ENCODE assay signal across 16 cellular contexts in genomic region chr17:75530837-75531723, GRCh38. TPM values are rescaled to one million over a fixed set of nuclear protein-coding genes. Genes with fewer than 3 reads are reported as not detected.
DNase-seq lines count a peak whose midpoint lies in the region; ATAC-seq, FAIRE-seq and TF ChIP-seq lines count a peak whose summit lies in the region.
"Had no signal": no experiment of that assay in that cellular context is flagged by ENCODE, and none has a peak within 500 bp of the region (broad histone marks: within the 10 kb centered on the region; RNA-seq: fewer than 3 reads in every experiment).

No MANE protein-coding gene starts in this region.

- H3K9me3 Mint-ChIP-seq in endodermal cell = no peaks in the 10 kb centered on the region
- H3K9me3 Mint-ChIP-seq: activated CD8-positive, alpha-beta T cell treated with anti-CD3 and anti-CD28 coated beads for 36 hours; activated naive CD4-positive, alpha-beta T cell treated with anti-CD3 and anti-CD28 coated beads, Interleukin-2, amount 50 U/mL, for 24 hours; neural progenitor cell had no signal

- TF ChIP-seq POLR2A in transverse colon (IDR thresholded peaks at IDR 0.05) = no peak

- ATAC-seq in mucosa of descending colon = peak; percentile 17
- ATAC-seq in GM19023 (IDR thresholded peaks at IDR 0.05; ENCODE audit: unreplicated experiment) = no peak
- ATAC-seq: activated CD8-positive, alpha-beta T cell treated with anti-CD3 and anti-CD28 coated beads for 36 hours had no signal

- TF ChIP-seq CTCF in endodermal cell (conservative IDR thresholded peaks at IDR 0.05) (no peak), mucosa of descending colon (IDR thresholded peaks at IDR 0.05) (no peak), transverse colon (IDR thresholded peaks at IDR 0.05) (no peak)

- in situ Hi-C loops in transverse colon (cut with MboI; ENCODE audit: low pct_ligation_motif_present in 1 of 4, low pct_unique_long_range_greater_than_20kb in 1 of 4, low sequenced_read_pairs in 3 of 4) = no loop called here

- H3K27ac ChIP-seq in endodermal cell (ENCODE audit: low read depth, low read length) (no peak overlapping the region), transverse colon (peak overlapping the region; percentile 77 to 87 (median 82))
- H3K27ac ChIP-seq: neural progenitor cell had no signal

- H3K4me3 Mint-ChIP-seq in endodermal cell = no peak overlapping the region
- H3K4me3 Mint-ChIP-seq: activated CD8-positive, alpha-beta T cell treated with anti-CD3 and anti-CD28 coated beads for 36 hours; activated naive CD4-positive, alpha-beta T cell treated with anti-CD3 and anti-CD28 coated beads, Interleukin-2, amount 50 U/mL, for 24 hours; neural progenitor cell had no signal

- peaks cover 28% of the 10 kb centered on the region for H3K36me3 Mint-ChIP-seq in endodermal cell (ENCODE audit: low read depth)
- H3K36me3 Mint-ChIP-seq: activated naive CD4-positive, alpha-beta T cell treated with anti-CD3 and anti-CD28 coated beads, Interleukin-2, amount 50 U/mL, for 24 hours; neural progenitor cell had no signal

- H3K27me3 Mint-ChIP-seq in endodermal cell (ENCODE audit: insufficient read depth) = no peaks in the 10 kb centered on the region
- H3K27me3 Mint-ChIP-seq: activated naive CD4-positive, alpha-beta T cell treated with anti-CD3 and anti-CD28 coated beads, Interleukin-2, amount 50 U/mL, for 24 hours had no signal

- H3K27me3 ChIP-seq in endodermal cell (ENCODE audit: control insufficient read depth, insufficient read depth, low read length, poor library complexity, severe bottlenecking) = peaks cover 8% of the 10 kb centered on the region
- H3K27me3 ChIP-seq in transverse colon = no peaks in the 10 kb centered on the region
- H3K27me3 ChIP-seq: neural progenitor cell had no signal

- H3K4me3 ChIP-seq in endodermal cell (ENCODE audit: low read length) (no peak overlapping the region), mucosa of descending colon (no peak overlapping the region), transverse colon (no peak overlapping the region)
- H3K4me3 ChIP-seq: neural progenitor cell had no signal

- peaks cover 3% of the 10 kb centered on the region for H3K4me1 ChIP-seq in endodermal cell (ENCODE audit: control insufficient read depth, insufficient read depth, low read length)
- H3K4me1 ChIP-seq in mucosa of descending colon (ENCODE audit: low read depth) = peaks cover 50% of the 10 kb centered on the region
- H3K4me1 ChIP-seq in transverse colon = peaks cover 17 to 74% (median 57%) of the 10 kb centered on the region in 4 donors

- FAIRE-seq in GM19239 (lab: Jason Lieb, UNC) = no peak
- FAIRE-seq: islet of Langerhans had no signal

- WGBS in endodermal cell (ENCODE audit: insufficient coverage in 1 of 2, insufficient read length in 1 of 2), 2 experiments = 89 to 91% methylated on average over 17 to 19 of the region's 19 CpGs
- 70 to 90% methylated on average over 5 to 19 of the region's 19 CpGs for WGBS in transverse colon (ENCODE audit: low coverage in 1 of 2), 2 donors

- peaks cover 5% of the 10 kb centered on the region for H3K36me3 ChIP-seq in endodermal cell (ENCODE audit: control insufficient read depth, insufficient read depth, low read length)
- H3K36me3 ChIP-seq in mucosa of descending colon (ENCODE audit: low read depth) = no peaks in the 10 kb centered on the region
- peaks cover 0 to 6% (median 3%) of the 10 kb centered on the region in 4 donors for H3K36me3 ChIP-seq in transverse colon
- H3K36me3 ChIP-seq: neural progenitor cell had no signal

- intact Hi-C loops in mucosa of descending colon (cut with DNase I, micrococcal nuclease) = no loop called here
- intact Hi-C loops in transverse colon (cut with DNase I; ENCODE audit: low total_unique reads) = no loop called here

- no peak overlapping the region for H3K9ac ChIP-seq in endodermal cell (ENCODE audit: extremely low read depth, low read length, poor library complexity, severe bottlenecking)
- H3K9ac ChIP-seq: neural progenitor cell had no signal

- TF ChIP-seq EP300 in Ishikawa (IDR thresholded peaks at IDR 0.05; ENCODE audit: borderline replicate concordance) (no peak), transverse colon (IDR thresholded peaks at IDR 0.05; ENCODE audit: low read depth) (no peak)

- no peak overlapping the region for H3K27ac Mint-ChIP-seq in endodermal cell
- H3K27ac Mint-ChIP-seq: activated CD8-positive, alpha-beta T cell treated with anti-CD3 and anti-CD28 coated beads for 36 hours; activated naive CD4-positive, alpha-beta T cell treated with anti-CD3 and anti-CD28 coated beads, Interleukin-2, amount 50 U/mL, for 24 hours; neural progenitor cell had no signal

- H3K9me3 ChIP-seq in endodermal cell (ENCODE audit: control insufficient read depth, low read length) (no peaks in the 10 kb centered on the region), mucosa of descending colon (no peaks in the 10 kb centered on the region), transverse colon (no peaks in the 10 kb centered on the region)

- DNase-seq in endodermal cell (peak; percentile 46), mucosa of descending colon (no peak), transverse colon (no peak), GM19239 (ENCODE audit: insufficient read length, low spot score) (no peak)
- no peak for DNase-seq in stimulated activated CD4-positive, alpha-beta T cell treated with anti-CD3 and anti-CD28 coated beads, Interleukin-2, amount 100 ng/mL, for 48 hours
- DNase-seq: activated CD8-positive, alpha-beta T cell treated with anti-CD3 and anti-CD28 coated beads for 36 hours; activated T-cell treated with anti-CD3 and anti-CD28 coated beads, Interleukin-2, amount 50 U/mL, for 48 hours; Karpas-422; NCI-H1105; T-helper 2 cell had no signal

- no peak for TF ChIP-seq RAD21 in Ishikawa (IDR thresholded peaks at IDR 0.05; ENCODE audit: low read depth)

- peaks cover 28% of the 10 kb centered on the region for H3K4me1 Mint-ChIP-seq in endodermal cell

TF ChIP-seq in Ishikawa, 13 proteins besides CTCF, POLR2A, EP300 and RAD21:
- TF ChIP-seq TEAD4 (IDR thresholded peaks at IDR 0.05) = peak; percentile 24; the same call in 1 of the 2 replicates
- no peak for TF ChIP-seq USF1 (IDR thresholded peaks at IDR 0.05)
- TF ChIP-seq YY1 (IDR thresholded peaks at IDR 0.05; ENCODE audit: low read depth) = 0 out of 2 replicates have a peak, but pooled peaks have one; percentile 4
- TF ChIP-seq CEBPB (IDR thresholded peaks at IDR 0.05) = no peak
- TF ChIP-seq TCF12 (IDR thresholded peaks at IDR 0.05; ENCODE audit: low read depth) = no peak

RNA-seq across cellular contexts. Expression of gene LLGL2, which starts 5.6 kb away (rescaled TPM):
- total RNA-seq in endodermal cell (100 to 1,000 TPM; 128 to 149 TPM), mucosa of descending colon (100 to 1,000 TPM; 269 to 590 (median 405) TPM), transverse colon (1,000 to 10,000 TPM in 1 of 4 donors, 100 to 1,000 TPM in 3; 326 to 1,573 (median 641) TPM)
- 20.2 TPM for polyA plus RNA-seq in endodermal cell (2013, experiment 1 of 2)
- 16.5 TPM for polyA plus RNA-seq in endodermal cell (2013, experiment 2 of 2)
- total RNA-seq: HT1080 had no signal

RNA-seq across cellular contexts. Expression of gene TSEN54, which starts 14.8 kb away (rescaled TPM):
- 10 to 100 TPM; 37.7 to 39.1 TPM for total RNA-seq in endodermal cell
- 30.2 TPM for polyA plus RNA-seq in endodermal cell (2013, experiment 1 of 2)
- polyA plus RNA-seq in endodermal cell (2013, experiment 2 of 2) = 32.7 TPM
- 10 to 100 TPM; 26.3 to 38.0 (median 28.7) TPM for total RNA-seq in mucosa of descending colon
- 100 to 1,000 TPM in 1 of 4 donors, 10 to 100 TPM in 3; 36.6 to 105 (median 61.2) TPM for total RNA-seq in transverse colon

RNA-seq across cellular contexts. Expression of gene CASKIN2, which starts 15.7 kb away (rescaled TPM):
- total RNA-seq in endodermal cell (10 to 100 TPM; 26.4 to 31.0 TPM), mucosa of descending colon (10 to 100 TPM; 27.8 to 44.5 (median 33.8) TPM), transverse colon (100 to 1,000 TPM in 1 of 4 donors, 10 to 100 TPM in 3; 16.5 to 128 (median 24.8) TPM)
- polyA plus RNA-seq in endodermal cell (2013, experiment 1 of 2) = 14.9 TPM
- 11.8 TPM for polyA plus RNA-seq in endodermal cell (2013, experiment 2 of 2)

RNA-seq across cellular contexts. Expression of gene MYO15B, which starts 56.5 kb away (rescaled TPM):
- total RNA-seq in endodermal cell (100 to 1,000 TPM in 1 of 2 donors, 10 to 100 TPM in 1; 89.0 to 123 TPM), mucosa of descending colon (1,000 to 10,000 TPM in 1 of 3 donors, 100 to 1,000 TPM in 2; 591 to 1,071 (median 660) TPM), transverse colon (1,000 to 10,000 TPM in 1 of 4 donors, 100 to 1,000 TPM in 2, 10 to 100 TPM in 1; 59.3 to 1,778 (median 829) TPM)
- 22.2 TPM for polyA plus RNA-seq in endodermal cell (2013, experiment 1 of 2)
- polyA plus RNA-seq in endodermal cell (2013, experiment 2 of 2) = 14.5 TPM
